8 cellular contexts compared by ENCODE assay signal in the genomic region with DNA sequence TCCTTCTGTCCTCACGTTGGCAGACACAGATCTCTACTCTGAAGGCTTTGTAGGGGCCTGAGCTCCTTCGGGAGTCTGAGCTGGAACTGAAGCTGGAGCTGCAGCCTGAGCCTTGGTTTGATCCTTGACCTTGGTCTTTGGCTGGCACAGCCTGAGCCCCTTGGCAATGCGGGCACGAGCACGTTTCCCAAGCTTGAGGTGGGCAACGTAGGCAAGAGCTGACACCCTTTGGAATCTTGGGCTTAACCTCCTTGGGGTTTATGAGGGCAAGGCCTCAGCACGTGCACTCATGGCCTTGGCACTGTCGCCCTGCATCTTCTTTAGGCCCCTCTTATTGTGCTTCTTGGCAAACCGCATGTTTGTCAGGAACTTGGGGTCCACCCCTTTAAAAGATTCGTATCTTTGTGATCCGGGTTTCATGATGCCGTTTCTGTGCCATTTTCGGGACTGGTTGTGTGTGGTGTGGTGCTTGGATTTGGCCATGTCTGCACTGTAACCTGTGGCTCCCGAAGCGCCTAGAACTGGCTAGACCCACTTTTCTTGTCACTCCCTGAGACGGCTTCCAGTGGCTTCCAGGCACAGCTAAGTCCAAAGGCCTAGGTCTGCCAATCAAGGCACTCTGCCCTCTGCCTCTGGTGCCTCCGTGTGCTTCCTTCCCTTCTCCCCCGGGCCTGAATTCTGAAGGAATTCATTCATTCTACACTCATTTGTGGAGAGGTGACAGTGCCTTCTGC. TPM values are rescaled to one million over a fixed set of nuclear protein-coding genes. Genes with fewer than 3 reads are reported as not detected.
DNase-seq lines count a peak whose midpoint lies in the region; ATAC-seq and TF ChIP-seq lines count a peak whose summit lies in the region.

No MANE protein-coding gene starts in this region.

- H3K36me3 ChIP-seq in SK-N-SH (replicated peaks in 1 of 2; ENCODE audit: control insufficient read depth in 1 of 2, insufficient read depth in 2 of 2, low read length in 1 of 2) (no peaks in the 10 kb centered on the region), spleen (no peaks in the 10 kb centered on the region)

- TF ChIP-seq POLR2A in spleen (IDR thresholded peaks at IDR 0.05) = no peak

- H3K4me1 Mint-ChIP-seq in T-helper 17 cell = peaks cover 57% of the 10 kb centered on the region

- ATAC-seq in SK-N-SH treated with all-trans-retinoic acid at 6 μM for 48 hours (no peak), T-helper 17 cell (no peak)

- no peaks in the 10 kb centered on the region for H4K20me1 ChIP-seq in SK-N-SH (ENCODE audit: insufficient read depth)

- no peak for TF ChIP-seq EP300 in SK-N-SH (IDR thresholded peaks at IDR 0.05; ENCODE audit: borderline replicate concordance in 1 of 2, low read depth in 1 of 2, low read length in 1 of 2)

- POLR2A ChIA-PET in SK-N-SH (lab: Yijun Ruan, JAX) = interaction anchor here (0.5 to 2.6 kb wide), 3 partner anchors 10 to 203 kb away, joined by 3 to 8 read pairs (median 4); a partner anchor contains a TSS

- H3K4me3 Mint-ChIP-seq in T-helper 17 cell = peak overlapping the region; percentile 92

- no peaks in the 10 kb centered on the region for H3K27me3 Mint-ChIP-seq in T-helper 17 cell

- no peak overlapping the region for H3K9ac ChIP-seq in SK-N-SH

- peak overlapping the region; percentile 93 for H3K27ac Mint-ChIP-seq in T-helper 17 cell

- no peak for TF ChIP-seq CTCF in SK-N-SH (IDR thresholded peaks at IDR 0.05)
- no peak for TF ChIP-seq CTCF in fibroblast of villous mesenchyme (IDR thresholded peaks at IDR 0.05; ENCODE audit: insufficient read depth, low read depth, low read length)
- TF ChIP-seq CTCF in spleen (IDR thresholded peaks at IDR 0.05 in 8 of 11, conservative IDR thresholded peaks at IDR 0.05 in 3 of 11) = no peak

- H3K27ac ChIP-seq in SK-N-SH (ENCODE audit: low read depth in 2 of 2, low read length in 1 of 2) (no peak overlapping the region), spleen (peak overlapping the region in 4 of 8 donors; percentile 71 to 92 (median 87))

- intact Hi-C loops in spleen (cut with DNase I; ENCODE audit: low total_unique reads) = no loop called here

- no peaks in the 10 kb centered on the region for H3K36me3 Mint-ChIP-seq in T-helper 17 cell (ENCODE audit: low read depth)

- CTCF ChIA-PET in SK-N-SH (lab: Yijun Ruan, JAX) = interaction anchor here (0.9 to 1.3 kb wide), 2 partner anchors 75 to 87 kb away, joined by 3 to 5 read pairs; no protein-coding TSS in a partner anchor

- H3K4me3 ChIP-seq in SK-N-SH (ENCODE audit: low read depth in 2 of 2, low read length in 1 of 2) (no peak overlapping the region), fibroblast of villous mesenchyme (ENCODE audit: low read depth, low read length) (peak overlapping the region; percentile 58), spleen (peak overlapping the region in 5 of 8 donors; percentile 62 to 88 (median 69))

- H3K9me3 ChIP-seq in SK-N-SH (no peaks in the 10 kb centered on the region), T-helper 17 cell (ENCODE audit: control insufficient read depth, low read length, poor library complexity, severe bottlenecking) (no peaks in the 10 kb centered on the region), spleen (no peaks in the 10 kb centered on the region)

- DNase-seq in SK-N-SH (no peak), T-helper 17 cell (no peak), fibroblast of villous mesenchyme (ENCODE audit: low read depth) (no peak), spleen (no peak), NCI-H2171 (lab: John Stamatoyannopoulos, UW) (no peak), GM19238 (ENCODE audit: insufficient read length, low spot score) (no peak), NCI-H146 (lab: John Stamatoyannopoulos, UW) (no peak)

- peaks cover 7% of the 10 kb centered on the region for H3F3A ChIP-seq in SK-N-SH (replicated peaks; ENCODE audit: insufficient read depth)

- H3K79me2 ChIP-seq in SK-N-SH (ENCODE audit: insufficient read depth) = no peaks in the 10 kb centered on the region

- H3K4me1 ChIP-seq in SK-N-SH (ENCODE audit: control insufficient read depth in 1 of 2, insufficient read depth in 2 of 2, low read depth in 1 of 2, low read length in 1 of 2) (peaks cover 0 to 11% of the 10 kb centered on the region in 2 experiments; a peak in 1 of 4 replicates), spleen (peaks cover 0 to 61% (median 26%) of the 10 kb centered on the region in 6 donors)

- WGBS in SK-N-SH (ENCODE audit: low lambda C conversion rate) = 94% methylated on average over 11 of the region's 18 CpGs
- WGBS in spleen, 5 donors = 90 to 95% (median 91%) methylated on average over 18 of the region's 18 CpGs

- no peaks in the 10 kb centered on the region for H3K9me2 ChIP-seq in SK-N-SH

- peak overlapping the region; percentile 46; the same call in 1 of the 2 replicates for H3K4me2 ChIP-seq in SK-N-SH

- H3K27me3 ChIP-seq in SK-N-SH (ENCODE audit: insufficient read depth) = no peaks in the 10 kb centered on the region
- no peaks in the 10 kb centered on the region for H3K27me3 ChIP-seq in spleen (replicated peaks in 1 of 7)

- no peak for TF ChIP-seq RAD21 in SK-N-SH (IDR thresholded peaks at IDR 0.05; ENCODE audit: low read length)

- peak overlapping the region; percentile 68; the same call in 1 of the 2 replicates for H2AFZ ChIP-seq in SK-N-SH (ENCODE audit: low read depth)

TF ChIP-seq in SK-N-SH, 30 proteins besides CTCF, POLR2A, EP300 and RAD21 (continues in another document):
- TF ChIP-seq, protein P1, sequence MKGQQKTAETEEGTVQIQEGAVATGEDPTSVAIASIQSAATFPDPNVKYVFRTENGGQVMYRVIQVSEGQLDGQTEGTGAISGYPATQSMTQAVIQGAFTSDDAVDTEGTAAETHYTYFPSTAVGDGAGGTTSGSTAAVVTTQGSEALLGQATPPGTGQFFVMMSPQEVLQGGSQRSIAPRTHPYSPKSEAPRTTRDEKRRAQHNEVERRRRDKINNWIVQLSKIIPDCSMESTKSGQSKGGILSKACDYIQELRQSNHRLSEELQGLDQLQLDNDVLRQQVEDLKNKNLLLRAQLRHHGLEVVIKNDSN (IDR thresholded peaks at IDR 0.05; ENCODE audit: borderline replicate concordance, low read depth) = no peak

TF ChIP-seq in SK-N-SH treated with all-trans-retinoic acid at 6 μM for 48 hours, 23 proteins besides CTCF, POLR2A, EP300 and RAD21:
- TF ChIP-seq, protein P2, sequence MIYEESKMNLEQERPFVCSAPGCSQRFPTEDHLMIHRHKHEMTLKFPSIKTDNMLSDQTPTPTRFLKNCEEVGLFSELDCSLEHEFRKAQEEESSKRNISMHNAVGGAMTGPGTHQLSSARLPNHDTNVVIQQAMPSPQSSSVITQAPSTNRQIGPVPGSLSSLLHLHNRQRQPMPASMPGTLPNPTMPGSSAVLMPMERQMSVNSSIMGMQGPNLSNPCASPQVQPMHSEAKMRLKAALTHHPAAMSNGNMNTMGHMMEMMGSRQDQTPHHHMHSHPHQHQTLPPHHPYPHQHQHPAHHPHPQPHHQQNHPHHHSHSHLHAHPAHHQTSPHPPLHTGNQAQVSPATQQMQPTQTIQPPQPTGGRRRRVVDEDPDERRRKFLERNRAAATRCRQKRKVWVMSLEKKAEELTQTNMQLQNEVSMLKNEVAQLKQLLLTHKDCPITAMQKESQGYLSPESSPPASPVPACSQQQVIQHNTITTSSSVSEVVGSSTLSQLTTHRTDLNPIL (CRISPR knock-in tag; IDR thresholded peaks at IDR 0.05; ENCODE audit: low read depth) = no peak
- no peak for TF ChIP-seq PPARA (CRISPR knock-in tag; IDR thresholded peaks at IDR 0.05; ENCODE audit: borderline replicate concordance)

RNA-seq across cellular contexts. Expression of a gene that starts 1.4 kb away (rescaled TPM):
- 8.2 and 8.8 TPM in 2 replicates for polyA plus RNA-seq in SK-N-SH (2012; rRNA removed)
- 8.7 and 9.3 TPM in 2 replicates for polyA plus RNA-seq in SK-N-SH (2012; cell fraction: cytosol; rRNA removed)
- polyA plus RNA-seq in SK-N-SH (2012; cell fraction: nucleus; rRNA removed) = 3.0 and 6.4 TPM in 2 replicates
- total RNA-seq in T-helper 17 cell = 10 to 100 TPM; 11.8 to 23.7 TPM
- total RNA-seq in fibroblast of villous mesenchyme = 14.5 and 29.8 TPM in 2 replicates
- total RNA-seq in spleen = 10 to 100 TPM; 17.1 to 26.8 (median 23.1) TPM
- 1 to 10 TPM; 4.4 to 5.7 (median 5.7) TPM for polyA plus RNA-seq in spleen

Comparison
In these comparisons a context has a peak if more than half of its experiments do, and no peak if none do; other contexts are left out.
1. H3K4me3 ChIP-seq: peak in fibroblast of villous mesenchyme (single experiment) and spleen (5 of 8); none in SK-N-SH (0 of 2).